Comparison of ENCODE assay signal across 11 cellular contexts in the genomic region with DNA sequence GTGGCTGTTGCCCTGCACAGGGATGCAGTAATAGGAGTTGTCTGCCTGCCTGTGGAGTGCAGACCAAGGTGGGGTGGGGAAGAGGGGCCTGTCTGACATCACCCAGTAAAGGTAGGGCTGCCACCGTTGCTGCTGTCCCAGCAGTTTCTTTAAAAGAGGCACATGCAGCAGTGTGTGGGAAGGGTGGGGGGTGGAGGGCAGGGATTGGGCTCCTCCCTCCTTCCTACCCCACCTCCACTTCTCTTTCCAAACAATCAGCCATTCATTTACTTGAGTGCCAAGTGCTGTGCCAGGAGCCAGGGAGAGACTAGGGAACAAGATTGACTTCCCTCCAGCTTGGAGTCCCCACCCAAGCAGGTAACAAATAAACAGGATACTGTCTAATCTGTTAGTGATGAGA.
DNase-seq lines count a peak whose midpoint lies in the region; ATAC-seq and TF ChIP-seq lines count a peak whose summit lies in the region.
"Had no signal": no experiment of that assay in that cellular context is flagged by ENCODE, and none has a peak within 500 bp of the region (broad histone marks: within the 10 kb centered on the region; RNA-seq: fewer than 3 reads in every experiment).

No MANE protein-coding gene starts in this region.

- H3K9ac ChIP-seq in GM23248 (peak overlapping the region; percentile 44; the same call in 1 of the 2 replicates), smooth muscle cell (ENCODE audit: low read depth) (peak overlapping the region; percentile 13)

- peaks cover 32% of the 10 kb centered on the region for H4K20me1 ChIP-seq in GM23248 (ENCODE audit: insufficient read depth)
- H4K20me1 ChIP-seq in smooth muscle cell (ENCODE audit: low read depth): peaks cover 100% of the 10 kb centered on the region

- in situ Hi-C loops in GM23248 (cut with MboI): no loop called here
- in situ Hi-C loops in SK-MEL-5 (cut with HindIII; ENCODE audit: low pct_unique_long_range_greater_than_20kb, low sequenced_read_pairs): no loop called here

- H3F3A ChIP-seq in GM23248 (ENCODE audit: insufficient read depth) (peaks cover 66% of the 10 kb centered on the region), smooth muscle cell (ENCODE audit: low read depth) (peaks cover 16% of the 10 kb centered on the region)

- H3K9me2 ChIP-seq in GM23248 (ENCODE audit: insufficient read depth): no peaks in the 10 kb centered on the region

- DNase-seq in GM23248: no peak
- DNase-seq in SK-MEL-5 (ENCODE audit: low read depth, low spot score): peak; percentile 68
- DNase-seq in left lobe of liver (ENCODE audit: low spot score): no peak
- DNase-seq in smooth muscle cell (lab: John Stamatoyannopoulos, UW; ENCODE audit: unreplicated experiment): no peak
- no peak for DNase-seq in COR-L47 (lab: John Stamatoyannopoulos, UW)
- no peak for DNase-seq in NCI-H446 (lab: John Stamatoyannopoulos, UW)
- DNase-seq: Caco-2; NCI-H446 treated with DMSO at 0.1 percent for 48 hours; stimulated activated naive CD8-positive, alpha-beta T cell treated with anti-CD3 and anti-CD28 coated beads, Interleukin-15, amount 100 ng/mL, for 72 hours had no signal

- H3K36me3 ChIP-seq in GM23248 (ENCODE audit: low read depth) (no peaks in the 10 kb centered on the region), smooth muscle cell (ENCODE audit: low read depth) (no peaks in the 10 kb centered on the region)

- H3K9me3 ChIP-seq in GM23248 (ENCODE audit: low read depth) (no peaks in the 10 kb centered on the region), smooth muscle cell (replicated peaks; ENCODE audit: low read depth) (no peaks in the 10 kb centered on the region)
- H3K9me3 ChIP-seq: Caco-2 had no signal

- WGBS in GM23248 (ENCODE audit: low coverage in 1 of 2, low lambda C conversion rate in 2 of 2, missing lambda C conversion rate in 2 of 2), 2 experiments: 13% methylated on average over 1 of the region's 1 CpG; no CpG with 5 or more reads in 1 of the 2 experiments
- WGBS in smooth muscle cell (ENCODE audit: low lambda C conversion rate): 0% methylated on average over 1 of the region's 1 CpG

- H3K27ac ChIP-seq in GM23248: peak overlapping the region; percentile 78
- H3K27ac ChIP-seq in smooth muscle cell (ENCODE audit: low read depth): peak overlapping the region; percentile 82

- H3K27me3 ChIP-seq in GM23248 (replicated peaks; ENCODE audit: insufficient read depth) (no peaks in the 10 kb centered on the region), smooth muscle cell (ENCODE audit: low read depth) (no peaks in the 10 kb centered on the region)

- ATAC-seq in left lobe of liver: peak; percentile 58
- no peak for ATAC-seq in HG02763 (IDR thresholded peaks at IDR 0.05; ENCODE audit: unreplicated experiment)
- no peak for ATAC-seq in GM21723 (IDR thresholded peaks at IDR 0.05; ENCODE audit: unreplicated experiment)
- ATAC-seq: stimulated activated naive CD8-positive, alpha-beta T cell treated with anti-CD3 and anti-CD28 coated beads, Interleukin-15, amount 100 ng/mL, for 72 hours had no signal

- peaks cover 60% of the 10 kb centered on the region for H3K4me1 ChIP-seq in GM23248 (ENCODE audit: insufficient read depth)
- peaks cover 18% of the 10 kb centered on the region for H3K4me1 ChIP-seq in smooth muscle cell (ENCODE audit: low read depth)

- TF ChIP-seq CTCF in smooth muscle cell (IDR thresholded peaks at IDR 0.05; ENCODE audit: borderline replicate concordance, insufficient read depth, poor library complexity, severe bottlenecking): no peak

- peak overlapping the region; percentile 42 for H3K4me2 ChIP-seq in GM23248 (ENCODE audit: unreplicated experiment)
- H3K4me2 ChIP-seq in smooth muscle cell: no peak overlapping the region

- no peak overlapping the region for H3K4me3 ChIP-seq in GM23248
- no peak overlapping the region for H3K4me3 ChIP-seq in smooth muscle cell

- H3K79me2 ChIP-seq in GM23248 (ENCODE audit: insufficient read depth) (peaks cover 100% of the 10 kb centered on the region), smooth muscle cell (ENCODE audit: low read depth) (peaks cover 100% of the 10 kb centered on the region)

- no peak overlapping the region for H2AFZ ChIP-seq in GM23248
- no peak overlapping the region for H2AFZ ChIP-seq in smooth muscle cell (ENCODE audit: low read depth)
